ENCODE assay signal across 35 cellular contexts in genomic region chrX:95836517-95836916, GRCh38.
"Had no signal": no experiment of that assay in that cellular context is flagged by ENCODE, and none has a peak within 500 bp of the region (broad histone marks: within the 10 kb centered on the region; RNA-seq: fewer than 3 reads in every experiment).

No MANE protein-coding gene starts in this region.

- H3K4me3 ChIP-seq: MG63 had no signal

- H3K36me3 ChIP-seq: MG63 had no signal

- DNase-seq: Karpas-422, Kasumi-1, KG1, MG63, MM.1S, MV-4-11, NCI-H1048, NCI-H1092, NCI-H1092 treated with DMSO at 0.1 percent for 48 hours, NCI-H1105, NCI-H1105 treated with DMSO at 0.1 percent for 48 hours, NCI-H1417 treated with DMSO at 0.1 percent for 48 hours, NCI-H1436, NCI-H1436 treated with DMSO at 0.1 percent for 48 hours, NCI-H146, NCI-H1694, NCI-H1694 treated with DMSO at 0.1 percent for 48 hours, NCI-H187, NCI-H187 treated with DMSO at 0.1 percent for 48 hours, NCI-H1930, NCI-H2029, NCI-H2029 treated with DMSO at 0.1 percent for 48 hours, NCI-H2081, NCI-H2081 treated with DMSO at 0.1 percent for 48 hours, NCI-H2107, NCI-H2171, NCI-H2171 treated with DMSO at 0.1 percent for 48 hours, NCI-H2227 treated with DMSO at 0.1 percent for 48 hours, NCI-H226, NCI-H345, NCI-H446, NCI-H446 treated with DMSO at 0.1 percent for 48 hours, NCI-H510A, NCI-H510A treated with DMSO at 0.1 percent for 48 hours had no signal

- H3K27ac ChIP-seq: KMS-11 had no signal

- H3K9me3 ChIP-seq: MG63 had no signal

- H3K9ac ChIP-seq: KMS-11 had no signal
